ENCODE assay signal across 18 cellular contexts in genomic region chr2:182117203-182117602, GRCh38.
"Had no signal": no experiment of that assay in that cellular context is flagged by ENCODE, and none has a peak within 500 bp of the region (broad histone marks: within the 10 kb centered on the region; RNA-seq: fewer than 3 reads in every experiment).

No MANE protein-coding gene starts in this region.

- H3K4me1 ChIP-seq: esophagus squamous epithelium, foreskin keratinocyte, lower lobe of right lung, right atrium auricular region, sigmoid colon had no signal

- H3K27ac ChIP-seq: dorsolateral prefrontal cortex, esophagus squamous epithelium, foreskin keratinocyte, heart left ventricle, left ventricle myocardium inferior, lower lobe of right lung, right atrium auricular region, sigmoid colon had no signal

- ATAC-seq: foreskin keratinocyte, heart left ventricle, left cardiac atrium, lower lobe of right lung, natural killer cell had no signal

- H3K9me3 ChIP-seq: esophagus squamous epithelium, heart left ventricle, left ventricle myocardium inferior, lower lobe of right lung, right atrium auricular region, sigmoid colon had no signal

- H3K27me3 ChIP-seq: dorsolateral prefrontal cortex, esophagus squamous epithelium, heart left ventricle, right atrium auricular region, sigmoid colon had no signal

- DNase-seq: cortex of kidney; dorsolateral prefrontal cortex; effector CD8-positive, alpha-beta T cell; esophagus squamous epithelium; foreskin keratinocyte; heart left ventricle; hippocampal formation; left cardiac atrium; left ventricle myocardium inferior; lower lobe of right lung; natural killer cell; posterior cingulate gyrus; sigmoid colon; small intestine; stimulated activated CD4-positive, alpha-beta T cell treated with anti-CD3 and anti-CD28 coated beads, Interleukin-2, amount 100 ng/mL, for 48 hours; stimulated activated naive CD4-positive, alpha-beta T cell treated with Interleukin-2 at 50 U/mL for 16 hours; trophoblast cell had no signal

- H3K4me3 ChIP-seq: dorsolateral prefrontal cortex, esophagus squamous epithelium, heart left ventricle, left ventricle myocardium inferior, lower lobe of right lung, right atrium auricular region, sigmoid colon had no signal

- H3K36me3 ChIP-seq: esophagus squamous epithelium, heart left ventricle, left ventricle myocardium inferior, lower lobe of right lung, right atrium auricular region, sigmoid colon had no signal
